In genomic region chr5:55570026-55570425, GRCh38 we compare ENCODE assay signal across 12 cellular contexts. TPM values are rescaled to one million over a fixed set of nuclear protein-coding genes. Genes with fewer than 3 reads are reported as not detected.
DNase-seq lines count a peak whose midpoint lies in the region; TF ChIP-seq lines count a peak whose summit lies in the region.
"Had no signal": no experiment of that assay in that cellular context is flagged by ENCODE, and none has a peak within 500 bp of the region (broad histone marks: within the 10 kb centered on the region; RNA-seq: fewer than 3 reads in every experiment).

No MANE protein-coding gene starts in this region.

- H3K9me3 Mint-ChIP-seq in activated T-helper 2 cell treated with anti-CD3 and anti-CD28 coated beads, Interferon-gamma antibody, Interleukin-2, Interleukin-4, amounts not matched to agents 10 μg/mL and 5 μg/mL and 100 μg/mL, durations not matched to agents 14 hours and 24 hours and 36 hours, result no peaks in the 10 kb centered on the region

- H3K27me3 ChIP-seq in adipocyte (replicated peaks; ENCODE audit: control insufficient read depth, insufficient read depth, low read length) (no peaks in the 10 kb centered on the region), smooth muscle cell (ENCODE audit: low read depth) (no peaks in the 10 kb centered on the region)

- H3K9ac ChIP-seq in adipocyte (ENCODE audit: low read length), result peak overlapping the region; percentile 91
- H3K9ac ChIP-seq in smooth muscle cell (ENCODE audit: low read depth), result no peak overlapping the region

- peak overlapping the region; percentile 25 for H3K4me2 ChIP-seq in smooth muscle cell

- 31% methylated on average over 2 of the region's 2 CpGs for WGBS in smooth muscle cell (ENCODE audit: low lambda C conversion rate)

- H3F3A ChIP-seq in smooth muscle cell (ENCODE audit: low read depth), result peaks cover 6% of the 10 kb centered on the region

- no peaks in the 10 kb centered on the region for H4K20me1 ChIP-seq in smooth muscle cell (ENCODE audit: low read depth)

- DNase-seq in ELR (ENCODE audit: low read depth) (peak; percentile 3), adipocyte (ENCODE audit: low read depth) (peak; percentile 82), hepatic stellate cell (ENCODE audit: low spot score) (peak; percentile 66), smooth muscle cell (lab: John Stamatoyannopoulos, UW; ENCODE audit: unreplicated experiment) (no peak), DMS 273 (lab: John Stamatoyannopoulos, UW; ENCODE audit: unreplicated experiment) (no peak), NCI-H774 (lab: John Stamatoyannopoulos, UW) (no peak), H4 (ENCODE audit: low spot score) (no peak)
- DNase-seq in activated T-helper 2 cell treated with anti-CD3 and anti-CD28 coated beads, Interferon-gamma antibody, Interleukin-2, Interleukin-4, amounts not matched to agents 10 μg/mL and 5 μg/mL and 100 μg/mL, durations not matched to agents 14 hours and 24 hours and 36 hours (ENCODE audit: low spot score), result no peak
- DNase-seq: activated CD4-positive, alpha-beta T cell treated with anti-CD3 and anti-CD28 coated beads for 36 hours; activated effector memory CD4-positive, alpha-beta T cell treated with Interleukin-2 at 50 U/mL for 16 hours; NCI-H1105 had no signal

- H3K27me3 Mint-ChIP-seq in activated T-helper 2 cell treated with anti-CD3 and anti-CD28 coated beads, Interferon-gamma antibody, Interleukin-2, Interleukin-4, amounts not matched to agents 10 μg/mL and 5 μg/mL and 100 μg/mL, durations not matched to agents 14 hours and 24 hours and 36 hours (ENCODE audit: low read depth), result no peaks in the 10 kb centered on the region
- H3K27me3 Mint-ChIP-seq: activated CD4-positive, alpha-beta T cell treated with anti-CD3 and anti-CD28 coated beads for 36 hours had no signal

- H3K27ac ChIP-seq in smooth muscle cell (ENCODE audit: low read depth), result peak overlapping the region; percentile 64

- intact Hi-C loops in activated T-helper 2 cell treated with anti-CD3 and anti-CD28 coated beads, Interferon-gamma antibody, Interleukin-2, Interleukin-4, amounts not matched to agents 10 μg/mL and 5 μg/mL and 100 μg/mL, durations not matched to agents 14 hours and 24 hours and 36 hours (cut with micrococcal nuclease), result no loop called here

- H3K36me3 ChIP-seq in adipocyte (ENCODE audit: control insufficient read depth, insufficient read depth, low read length, severe bottlenecking), result no peaks in the 10 kb centered on the region
- H3K36me3 ChIP-seq in smooth muscle cell (ENCODE audit: low read depth), result no peaks in the 10 kb centered on the region

- no peak overlapping the region for H3K4me3 Mint-ChIP-seq in activated T-helper 2 cell treated with anti-CD3 and anti-CD28 coated beads, Interferon-gamma antibody, Interleukin-2, Interleukin-4, amounts not matched to agents 10 μg/mL and 5 μg/mL and 100 μg/mL, durations not matched to agents 14 hours and 24 hours and 36 hours (ENCODE audit: low read depth)
- H3K4me3 Mint-ChIP-seq: activated CD4-positive, alpha-beta T cell treated with anti-CD3 and anti-CD28 coated beads for 36 hours had no signal

- H3K4me1 ChIP-seq in adipocyte (ENCODE audit: control insufficient read depth, insufficient read depth, low read length) (peaks cover 26% of the 10 kb centered on the region), smooth muscle cell (ENCODE audit: low read depth) (peaks cover 22% of the 10 kb centered on the region)

- H3K36me3 Mint-ChIP-seq in activated T-helper 2 cell treated with anti-CD3 and anti-CD28 coated beads, Interferon-gamma antibody, Interleukin-2, Interleukin-4, amounts not matched to agents 10 μg/mL and 5 μg/mL and 100 μg/mL, durations not matched to agents 14 hours and 24 hours and 36 hours (ENCODE audit: low read depth), result no peaks in the 10 kb centered on the region

- H3K9me3 ChIP-seq in adipocyte (ENCODE audit: control insufficient read depth, low read length) (no peaks in the 10 kb centered on the region), smooth muscle cell (replicated peaks; ENCODE audit: low read depth) (no peaks in the 10 kb centered on the region)

- peaks cover 12% of the 10 kb centered on the region for H3K4me1 Mint-ChIP-seq in activated T-helper 2 cell treated with anti-CD3 and anti-CD28 coated beads, Interferon-gamma antibody, Interleukin-2, Interleukin-4, amounts not matched to agents 10 μg/mL and 5 μg/mL and 100 μg/mL, durations not matched to agents 14 hours and 24 hours and 36 hours (ENCODE audit: low read depth)
- H3K4me1 Mint-ChIP-seq: activated CD4-positive, alpha-beta T cell treated with anti-CD3 and anti-CD28 coated beads for 36 hours had no signal

- H3K4me3 ChIP-seq in adipocyte (ENCODE audit: low read length), result peak overlapping the region; percentile 77
- no peak overlapping the region for H3K4me3 ChIP-seq in smooth muscle cell
- H3K4me3 ChIP-seq: skin epidermis had no signal

- no peak for TF ChIP-seq CTCF in smooth muscle cell (IDR thresholded peaks at IDR 0.05; ENCODE audit: borderline replicate concordance, insufficient read depth, poor library complexity, severe bottlenecking)

- no peaks in the 10 kb centered on the region for H3K79me2 ChIP-seq in smooth muscle cell (ENCODE audit: low read depth)

- H2AFZ ChIP-seq in smooth muscle cell (ENCODE audit: low read depth), result no peak overlapping the region

- no peak overlapping the region for H3K27ac Mint-ChIP-seq in activated T-helper 2 cell treated with anti-CD3 and anti-CD28 coated beads, Interferon-gamma antibody, Interleukin-2, Interleukin-4, amounts not matched to agents 10 μg/mL and 5 μg/mL and 100 μg/mL, durations not matched to agents 14 hours and 24 hours and 36 hours
- H3K27ac Mint-ChIP-seq: activated CD4-positive, alpha-beta T cell treated with anti-CD3 and anti-CD28 coated beads for 36 hours had no signal

RNA-seq across cellular contexts. Expression of gene PLPP1, which starts 35.3 kb away (rescaled TPM):
- total RNA-seq in smooth muscle cell, result 76.1 and 108 TPM in 2 replicates
- 47.2 and 95.2 TPM in 2 replicates for polyA plus RNA-seq in smooth muscle cell
- 49.6 and 52.1 TPM in 2 replicates for total RNA-seq in activated T-helper 2 cell treated with anti-CD3 and anti-CD28 coated beads, Interferon-gamma antibody, Interleukin-2, Interleukin-4, amounts not matched to agents 10 μg/mL and 5 μg/mL and 100 μg/mL, durations not matched to agents 14 hours and 24 hours and 36 hours
- 77.8 and 89.4 TPM in 2 replicates for total RNA-seq in H4 (2014; rRNA removed; shearing (Covaris generic))

Comparison
In these comparisons a context has a peak if more than half of its experiments do, and no peak if none do; other contexts are left out.
1. DNase-seq: peak in ELR (single experiment), adipocyte (single experiment) and hepatic stellate cell (single experiment); none in smooth muscle cell (single experiment), DMS 273 (single experiment), NCI-H774 (single experiment), activated T-helper 2 cell treated with anti-CD3 and anti-CD28 coated beads, Interferon-gamma antibody, Interleukin-2, Interleukin-4, amounts not matched to agents 10 μg/mL and 5 μg/mL and 100 μg/mL, durations not matched to agents 14 hours and 24 hours and 36 hours (single experiment) and H4 (single experiment).